10 cellular contexts compared by ENCODE assay signal in genomic region chr12:92158711-92159534, GRCh38.
A peak's percentile ranks its signal among the peaks of the same experiment; 100 is the strongest.
DNase-seq lines count a peak whose midpoint lies in the region; ATAC-seq lines count a peak whose summit lies in the region.
"Had no signal": no experiment of that assay in that cellular context is flagged by ENCODE, and none has a peak within 500 bp of the region (broad histone marks: within the 10 kb centered on the region; RNA-seq: fewer than 3 reads in every experiment).

No MANE protein-coding gene starts in this region.

- peak; percentile 59 for ATAC-seq in GM18867 (IDR thresholded peaks at IDR 0.05; ENCODE audit: unreplicated experiment)
- ATAC-seq in HG03432 (IDR thresholded peaks at IDR 0.05; ENCODE audit: unreplicated experiment) = peak; percentile 60
- no peak for ATAC-seq in effector memory CD8-positive, alpha-beta T cell (replicated peaks)

- peaks cover 0 to 4% of the 10 kb centered on the region in 2 donors for H3K27me3 Mint-ChIP-seq in effector memory CD8-positive, alpha-beta T cell

- no peaks in the 10 kb centered on the region for H3K36me3 ChIP-seq in ACC112 (ENCODE audit: insufficient read depth, low read length)
- no peaks in the 10 kb centered on the region for H3K36me3 ChIP-seq in effector memory CD4-positive, alpha-beta T cell (ENCODE audit: control insufficient read depth, insufficient read depth, low read length)

- H3K36me3 Mint-ChIP-seq in effector memory CD8-positive, alpha-beta T cell (ENCODE audit: insufficient read depth) = no peaks in the 10 kb centered on the region

- peaks cover 2 to 7% of the 10 kb centered on the region in 2 donors for H3K4me1 Mint-ChIP-seq in effector memory CD8-positive, alpha-beta T cell (ENCODE audit: low read depth in 2 of 2)

- no peak overlapping the region for H3K27ac ChIP-seq in ACC112 (ENCODE audit: low read depth, low read length)
- H3K27ac ChIP-seq in effector memory CD4-positive, alpha-beta T cell (ENCODE audit: insufficient read depth, low read length, poor library complexity, severe bottlenecking) = peak overlapping the region; percentile 7
- H3K27ac ChIP-seq: VCaP had no signal

- H3K9me3 ChIP-seq in effector memory CD4-positive, alpha-beta T cell (ENCODE audit: control insufficient read depth, low read length) = no peaks in the 10 kb centered on the region

- no peaks in the 10 kb centered on the region for H3K79me2 ChIP-seq in ACC112 (ENCODE audit: control insufficient read depth, insufficient read depth, low read length, unreplicated experiment)

- no peak overlapping the region for H3K27ac Mint-ChIP-seq in effector memory CD8-positive, alpha-beta T cell

- H3K9me3 Mint-ChIP-seq in effector memory CD8-positive, alpha-beta T cell = no peaks in the 10 kb centered on the region

- no peak overlapping the region for H3K4me3 Mint-ChIP-seq in effector memory CD8-positive, alpha-beta T cell
- H3K4me3 Mint-ChIP-seq: neural crest cell had no signal

- H3K4me3 ChIP-seq in ACC112 (ENCODE audit: low read depth, low read length) = no peak overlapping the region
- H3K4me3 ChIP-seq in effector memory CD4-positive, alpha-beta T cell (ENCODE audit: insufficient read depth, low read depth, low read length, poor library complexity, severe bottlenecking) = no peak overlapping the region

- no peaks in the 10 kb centered on the region for H3K27me3 ChIP-seq in ACC112 (ENCODE audit: insufficient read depth, low read length)
- no peaks in the 10 kb centered on the region for H3K27me3 ChIP-seq in effector memory CD4-positive, alpha-beta T cell (replicated peaks; ENCODE audit: control insufficient read depth, insufficient read depth, low read length, poor library complexity, severe bottlenecking)

- H2AFZ ChIP-seq in ACC112 (ENCODE audit: low read length, unreplicated experiment) = peak overlapping the region; percentile 62

- H3K4me1 ChIP-seq in ACC112 (ENCODE audit: control insufficient read depth, insufficient read depth, low read length, unreplicated experiment) = peaks cover 5% of the 10 kb centered on the region
- H3K4me1 ChIP-seq in effector memory CD4-positive, alpha-beta T cell (ENCODE audit: control insufficient read depth, insufficient read depth, low read length, poor library complexity, severe bottlenecking) = no peaks in the 10 kb centered on the region

- DNase-seq in effector memory CD4-positive, alpha-beta T cell = no peak
- DNase-seq in DMS153 treated with DMSO at 0.1 percent for 48 hours (lab: John Stamatoyannopoulos, UW; ENCODE audit: unreplicated experiment) (no peak), NCI-H1105 treated with DMSO at 0.1 percent for 48 hours (lab: John Stamatoyannopoulos, UW) (no peak), NCI-H2171 (lab: John Stamatoyannopoulos, UW) (no peak)
- DNase-seq in effector memory CD8-positive, alpha-beta T cell = no peak
